ENCODE assay signal across 8 cellular contexts in genomic region chr12:51238037-51238509, GRCh38. TPM values are rescaled to one million over a fixed set of nuclear protein-coding genes. Genes with fewer than 3 reads are reported as not detected.
A peak's percentile ranks its signal among the peaks of the same experiment; 100 is the strongest.
DNase-seq lines count a peak whose midpoint lies in the region; ATAC-seq and TF ChIP-seq lines count a peak whose summit lies in the region.

No MANE protein-coding gene starts in this region.

- CTCF ChIA-PET in AG04449 (lab: Yijun Ruan, JAX), result interaction anchor here (1.0 to 1.3 kb wide), 3 partner anchors 14 to 191 kb away, joined by 3 read pairs; no protein-coding TSS in a partner anchor

- H3K4me1 Mint-ChIP-seq in chondrocyte (ENCODE audit: low read depth), result peaks cover 24% of the 10 kb centered on the region

- H3K27ac Mint-ChIP-seq in chondrocyte (ENCODE audit: unreplicated experiment), result peak overlapping the region; percentile 100

- peak overlapping the region; percentile 94 for H3K4me3 Mint-ChIP-seq in chondrocyte (ENCODE audit: unreplicated experiment)

- TF ChIP-seq CTCF in AG04449 (IDR thresholded peaks at IDR 0.05; ENCODE audit: insufficient read depth, low read length, missing control alignments) (no peak), chondrocyte (IDR thresholded peaks at IDR 0.05) (no peak)

- no peaks in the 10 kb centered on the region for H3K27me3 ChIP-seq in muscle layer of duodenum (ENCODE audit: low read depth, low read length)

- H3K36me3 Mint-ChIP-seq in chondrocyte (ENCODE audit: low read depth), result peaks cover 10% of the 10 kb centered on the region

- H3K27ac ChIP-seq in muscle layer of duodenum (ENCODE audit: low read length), result peak overlapping the region; percentile 100

- H3K36me3 ChIP-seq in muscle layer of duodenum (ENCODE audit: control insufficient read depth in 1 of 2, insufficient read depth in 2 of 2, low read length in 2 of 2), result peaks cover 25 to 30% of the 10 kb centered on the region in 2 donors

- H3K9me3 ChIP-seq in muscle layer of duodenum (ENCODE audit: control insufficient read depth in 1 of 2, low read length in 2 of 2), result no peaks in the 10 kb centered on the region

- peak; percentile 4 for ATAC-seq in GM19438 (IDR thresholded peaks at IDR 0.05; ENCODE audit: low read depth, unreplicated experiment)
- no peak for ATAC-seq in activated CD4-positive, CD25-positive, alpha-beta regulatory T cell treated with anti-CD3 and anti-CD28 coated beads, Interleukin-2, amount 50 U/mL, for 24 hours

- DNase-seq in AG04449 (ENCODE audit: low read depth, low spot score) (no peak), NCI-H2029 treated with DMSO at 0.1 percent for 48 hours (lab: John Stamatoyannopoulos, UW) (peak; percentile 58), chondrocyte (ENCODE audit: low spot score) (no peak), SW 1271 (lab: John Stamatoyannopoulos, UW) (no peak), pons (ENCODE audit: low spot score) (no peak)

- peaks cover 9 to 30% of the 10 kb centered on the region in 2 donors for H3K4me1 ChIP-seq in muscle layer of duodenum (ENCODE audit: control insufficient read depth in 1 of 2, insufficient read depth in 2 of 2, low read length in 2 of 2)

- POLR2A ChIA-PET in AG04449 (lab: Yijun Ruan, JAX), result interaction anchor here (0.5 to 2.1 kb wide), 7 partner anchors 13 to 349 kb away, joined by 3 to 11 read pairs (median 6); partner anchors contain the start of genes CSRNP2, POU6F1 and SMAGP

- H3K4me3 ChIP-seq in AG04449 (ENCODE audit: low read depth, low read length), result peak overlapping the region; percentile 100
- H3K4me3 ChIP-seq in muscle layer of duodenum (ENCODE audit: low read depth in 1 of 2, low read length in 2 of 2), result peak overlapping the region; percentile 90 to 95

- no peaks in the 10 kb centered on the region for H3K27me3 Mint-ChIP-seq in chondrocyte (ENCODE audit: low read depth)

- H3K9me3 Mint-ChIP-seq in chondrocyte (ENCODE audit: low read depth), result no peaks in the 10 kb centered on the region

RNA-seq across cellular contexts. Expression of gene DAZAP2, which starts 0.6 kb away (rescaled TPM):
- 76.9 to 95.6 TPM (median 77.9 TPM) in 3 replicates for total RNA-seq in chondrocyte

RNA-seq across cellular contexts. Expression of gene POU6F1, which starts 20.2 kb away (rescaled TPM):
- total RNA-seq in chondrocyte, result 9.9 to 11.2 TPM (median 10.2 TPM) in 3 replicates

RNA-seq across cellular contexts. Expression of gene SMAGP, which starts 32.1 kb away (rescaled TPM):
- 2.0 to 8.5 TPM (median 8.0 TPM) in 3 replicates for total RNA-seq in chondrocyte
